Comparison of ENCODE assay signal across 8 cellular contexts in the genomic region with DNA sequence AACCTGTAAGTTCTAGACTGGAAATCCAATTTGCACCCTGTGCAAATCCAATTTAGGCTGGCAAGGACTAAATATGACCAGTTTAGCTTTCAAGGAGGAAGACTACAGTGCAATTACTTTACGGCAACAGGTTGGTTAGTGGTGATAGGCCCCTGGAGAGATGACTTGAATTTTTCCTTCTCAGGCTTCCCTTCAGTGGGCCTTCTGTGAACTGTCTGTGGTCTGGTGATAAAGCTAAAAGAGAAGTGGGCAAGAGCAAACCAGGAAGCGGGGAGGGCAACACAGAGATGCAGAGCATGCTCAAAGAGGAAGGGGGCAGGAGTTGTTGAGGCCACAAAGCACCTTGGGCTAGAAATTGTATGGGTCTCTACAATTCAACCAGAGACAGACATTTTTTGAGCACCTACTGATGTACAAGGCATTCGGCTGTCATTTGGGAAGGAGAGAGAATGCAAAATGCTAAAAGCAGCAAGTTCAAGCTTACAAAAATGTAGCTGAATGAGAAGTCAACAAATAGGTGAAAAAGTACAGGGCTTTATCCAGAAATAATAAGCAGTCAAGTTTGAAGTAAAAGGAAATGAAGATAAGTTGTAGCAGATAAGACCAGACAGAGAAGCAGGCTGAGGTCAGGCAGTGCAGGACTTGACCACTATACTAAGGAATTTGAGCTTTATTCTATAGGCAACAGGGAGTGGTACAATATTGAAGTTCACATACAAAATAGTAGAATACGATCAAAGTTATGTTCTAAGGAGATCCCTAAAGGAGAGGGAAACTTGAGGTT. TPM values are rescaled to one million over a fixed set of nuclear protein-coding genes. Genes with fewer than 3 reads are reported as not detected.
DNase-seq lines count a peak whose midpoint lies in the region; ATAC-seq and TF ChIP-seq lines count a peak whose summit lies in the region.

No MANE protein-coding gene starts in this region.

- peak overlapping the region; percentile 19 for H3K4me3 Mint-ChIP-seq in activated T-helper 17 cell treated with anti-CD3 and anti-CD28 coated beads, Interleukin-2, amount 50 U/mL, for 72 hours
- H3K4me3 Mint-ChIP-seq in Calu3 (ENCODE audit: low read depth, unreplicated experiment): no peak overlapping the region

- CTCF ChIA-PET in Calu3 (lab: Charles Lee): interaction anchor here (0.6 to 1.2 kb wide), 2 partner anchors 9 to 45 kb away, joined by 3 read pairs; no protein-coding TSS in a partner anchor

- BruUV-seq in Calu3 (replicated peaks; lab: Mats Ljungman, UMichigan): no TSS peak

- peaks cover 43% of the 10 kb centered on the region for H3K4me1 Mint-ChIP-seq in activated T-helper 17 cell treated with anti-CD3 and anti-CD28 coated beads, Interleukin-2, amount 50 U/mL, for 72 hours
- peaks cover 18% of the 10 kb centered on the region for H3K4me1 Mint-ChIP-seq in Calu3 (ENCODE audit: low read depth, unreplicated experiment)

- H3K27me3 Mint-ChIP-seq in activated T-helper 17 cell treated with anti-CD3 and anti-CD28 coated beads, Interleukin-2, amount 50 U/mL, for 72 hours: no peaks in the 10 kb centered on the region
- no peaks in the 10 kb centered on the region for H3K27me3 Mint-ChIP-seq in Calu3 (ENCODE audit: unreplicated experiment)

- TF ChIP-seq POLR2A in GM19099 (IDR thresholded peaks at IDR 0.05; ENCODE audit: extremely low read depth, insufficient read length, low read depth): peak; percentile 23
- TF ChIP-seq POLR2A in thyroid gland (IDR thresholded peaks at IDR 0.05): no peak

- no peaks in the 10 kb centered on the region for H3K9me3 ChIP-seq in thyroid gland

- no peaks in the 10 kb centered on the region for H3K36me3 ChIP-seq in thyroid gland
- H3K36me3 ChIP-seq in brain microvascular endothelial cell (replicated peaks): no peaks in the 10 kb centered on the region

- WGBS in thyroid gland, 2 donors: 65 to 68% methylated on average over 4 of the region's 4 CpGs

- peak overlapping the region; percentile 4 for H3K27ac Mint-ChIP-seq in activated T-helper 17 cell treated with anti-CD3 and anti-CD28 coated beads, Interleukin-2, amount 50 U/mL, for 72 hours
- no peak overlapping the region for H3K27ac Mint-ChIP-seq in Calu3 (ENCODE audit: unreplicated experiment)

- intact Hi-C loops in thyroid gland (cut with DNase I): no loop called here
- intact Hi-C loops in Calu3 (cut with micrococcal nuclease; ENCODE audit: unreplicated experiment): no loop called here

- peak; percentile 77 for DNase-seq in CD1c-positive myeloid dendritic cell (ENCODE audit: extremely low spot score)
- DNase-seq in thyroid gland: no peak
- DNase-seq in Calu3: no peak
- no peak for DNase-seq in brain microvascular endothelial cell

- H3K27ac ChIP-seq in thyroid gland (no peak overlapping the region), brain microvascular endothelial cell (no peak overlapping the region)

- peak; percentile 54 for ATAC-seq in HG03571 (IDR thresholded peaks at IDR 0.05; ENCODE audit: unreplicated experiment)
- ATAC-seq in activated T-helper 17 cell treated with anti-CD3 and anti-CD28 coated beads, Interleukin-2, amount 50 U/mL, for 72 hours (replicated peaks): peak; percentile 59
- ATAC-seq in HG03457 (IDR thresholded peaks at IDR 0.05; ENCODE audit: unreplicated experiment): no peak

- in situ Hi-C loops in brain microvascular endothelial cell (cut with HindIII; ENCODE audit: low pct_ligation_motif_present, low sequenced_read_pairs): no loop called here

- H3K36me3 Mint-ChIP-seq in activated T-helper 17 cell treated with anti-CD3 and anti-CD28 coated beads, Interleukin-2, amount 50 U/mL, for 72 hours (ENCODE audit: low read depth): no peaks in the 10 kb centered on the region
- H3K36me3 Mint-ChIP-seq in Calu3 (ENCODE audit: insufficient read depth, unreplicated experiment): no peaks in the 10 kb centered on the region

- H3K9me3 Mint-ChIP-seq in activated T-helper 17 cell treated with anti-CD3 and anti-CD28 coated beads, Interleukin-2, amount 50 U/mL, for 72 hours: no peaks in the 10 kb centered on the region
- H3K9me3 Mint-ChIP-seq in Calu3 (ENCODE audit: low read depth, unreplicated experiment): no peaks in the 10 kb centered on the region

- peaks cover 0 to 12% of the 10 kb centered on the region in 2 donors for H3K4me1 ChIP-seq in thyroid gland

- H3K27me3 ChIP-seq in thyroid gland: no peaks in the 10 kb centered on the region
- no peaks in the 10 kb centered on the region for H3K27me3 ChIP-seq in brain microvascular endothelial cell (replicated peaks)

- no peak overlapping the region for H3K4me3 ChIP-seq in thyroid gland (replicated peaks in 1 of 3)
- no peak overlapping the region for H3K4me3 ChIP-seq in brain microvascular endothelial cell (ENCODE audit: low read depth, low read length)

- no peak for TF ChIP-seq CTCF in thyroid gland (IDR thresholded peaks at IDR 0.05)
- TF ChIP-seq CTCF in Calu3 (IDR thresholded peaks at IDR 0.05; ENCODE audit: unreplicated experiment): no peak
- TF ChIP-seq CTCF in brain microvascular endothelial cell (IDR thresholded peaks at IDR 0.05; ENCODE audit: low read depth, low read length, missing control alignments): no peak

RNA-seq across cellular contexts. Expression of gene INPP5B, which starts 23.9 kb away (rescaled TPM):
- total RNA-seq in activated T-helper 17 cell treated with anti-CD3 and anti-CD28 coated beads, Interleukin-2, amount 50 U/mL, for 72 hours: 10 to 100 TPM; 21.6 to 26.9 TPM
- total RNA-seq in thyroid gland (10 to 100 TPM; 24.7 to 42.5 (median 30.8) TPM), Calu3 (2022) (18.0 and 21.5 TPM in 2 replicates)
